In the genomic region with DNA sequence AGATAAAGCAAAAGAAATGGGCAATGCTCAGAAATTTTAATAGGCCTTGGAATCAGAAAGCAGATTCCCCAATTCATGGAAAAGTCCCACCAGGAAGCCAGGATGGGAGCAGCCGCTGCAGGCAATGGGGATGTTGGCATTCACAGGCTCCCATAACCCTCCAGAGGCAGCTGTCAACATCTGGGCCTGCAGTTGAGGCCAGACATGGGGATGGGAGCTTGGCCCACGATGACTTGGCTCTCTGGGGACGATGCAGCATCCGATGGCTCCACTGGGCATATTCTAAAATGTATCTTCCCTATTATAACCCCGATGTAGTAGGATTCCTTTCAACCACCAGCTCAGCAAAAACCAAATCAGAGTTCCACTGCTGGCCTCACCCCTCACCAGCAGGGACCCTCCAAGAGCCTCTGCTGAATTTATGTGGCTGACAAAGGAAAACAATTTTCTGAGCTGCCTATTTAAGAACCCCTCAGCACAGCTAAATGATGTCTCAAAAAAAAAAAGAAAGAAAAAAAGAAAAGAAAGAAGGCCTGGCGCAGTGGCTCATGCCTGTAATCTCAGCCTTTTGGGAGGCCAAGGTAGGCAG, we compare ENCODE assay signal across 1 cellular context.
TF ChIP-seq lines count a peak whose summit lies in the region.

No MANE protein-coding gene starts in this region.

TF ChIP-seq in GM12878, 131 proteins besides CTCF, POLR2A, EP300 and RAD21:
- TF ChIP-seq, protein P1, sequence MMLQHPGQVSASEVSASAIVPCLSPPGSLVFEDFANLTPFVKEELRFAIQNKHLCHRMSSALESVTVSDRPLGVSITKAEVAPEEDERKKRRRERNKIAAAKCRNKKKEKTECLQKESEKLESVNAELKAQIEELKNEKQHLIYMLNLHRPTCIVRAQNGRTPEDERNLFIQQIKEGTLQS (IDR thresholded peaks at IDR 0.05; ENCODE audit: borderline replicate concordance, extremely low read depth, low read depth, low read length): no peak
- TF ChIP-seq SP1 (IDR thresholded peaks at IDR 0.05; ENCODE audit: low read depth, low read length): no peak
- TF ChIP-seq SUZ12 (IDR thresholded peaks at IDR 0.05; ENCODE audit: unreplicated experiment): no peak
- TF ChIP-seq, protein P2, sequence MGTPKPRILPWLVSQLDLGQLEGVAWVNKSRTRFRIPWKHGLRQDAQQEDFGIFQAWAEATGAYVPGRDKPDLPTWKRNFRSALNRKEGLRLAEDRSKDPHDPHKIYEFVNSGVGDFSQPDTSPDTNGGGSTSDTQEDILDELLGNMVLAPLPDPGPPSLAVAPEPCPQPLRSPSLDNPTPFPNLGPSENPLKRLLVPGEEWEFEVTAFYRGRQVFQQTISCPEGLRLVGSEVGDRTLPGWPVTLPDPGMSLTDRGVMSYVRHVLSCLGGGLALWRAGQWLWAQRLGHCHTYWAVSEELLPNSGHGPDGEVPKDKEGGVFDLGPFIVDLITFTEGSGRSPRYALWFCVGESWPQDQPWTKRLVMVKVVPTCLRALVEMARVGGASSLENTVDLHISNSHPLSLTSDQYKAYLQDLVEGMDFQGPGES (IDR thresholded peaks at IDR 0.05): no peak
- TF ChIP-seq MYC (IDR thresholded peaks at IDR 0.05; ENCODE audit: insufficient read depth, insufficient read length, insufficient replicate concordance, low read length, severe bottlenecking): no peak
- TF ChIP-seq YY1 (IDR thresholded peaks at IDR 0.05; ENCODE audit: low read depth, low read length): no peak
- TF ChIP-seq EGR1 (IDR thresholded peaks at IDR 0.05; ENCODE audit: borderline replicate concordance in 1 of 2, low read depth in 2 of 2, low read length in 2 of 2): no peak
- no peak for TF ChIP-seq RB1 (IDR thresholded peaks at IDR 0.05; ENCODE audit: borderline replicate concordance)
- no peak for TF ChIP-seq MTA2 (IDR thresholded peaks at IDR 0.05; ENCODE audit: low read depth)
- TF ChIP-seq MEF2B (IDR thresholded peaks at IDR 0.05; ENCODE audit: partially characterized antibody, poor library complexity, severe bottlenecking): no peak
- no peak for TF ChIP-seq PML (IDR thresholded peaks at IDR 0.05; ENCODE audit: low read length)
